8 cellular contexts compared by ENCODE assay signal in the genomic region with DNA sequence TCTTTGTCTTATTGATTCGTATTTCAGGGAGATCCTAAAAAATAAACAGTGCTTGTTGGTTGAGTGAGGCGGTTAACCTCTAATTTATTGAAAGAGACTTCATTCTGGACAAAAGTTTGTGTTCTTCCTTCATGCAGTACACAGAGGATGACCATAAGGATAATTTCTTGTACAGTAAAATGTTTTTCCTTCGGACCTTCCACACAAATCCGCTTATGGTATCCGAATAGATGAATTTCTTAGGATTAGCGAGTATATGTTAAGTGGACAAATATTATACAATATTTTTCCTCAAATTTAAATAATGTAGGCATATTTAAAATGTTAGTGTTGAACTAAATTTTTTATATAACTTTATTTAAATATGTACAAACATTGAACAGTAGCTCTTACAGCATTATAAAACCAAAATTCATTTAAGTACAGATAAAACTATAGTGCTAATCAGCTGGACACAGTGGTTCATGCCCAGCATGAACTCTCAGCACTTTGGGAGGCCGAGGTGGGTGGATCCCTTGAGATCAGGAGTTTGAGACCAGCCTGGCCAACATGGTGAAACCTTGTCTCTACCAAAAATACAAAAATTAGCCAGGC.
DNase-seq lines count a peak whose midpoint lies in the region; ATAC-seq and TF ChIP-seq lines count a peak whose summit lies in the region.

No MANE protein-coding gene starts in this region.

- intact Hi-C loops in left lung (cut with DNase I) = loop anchor here in 1 of 2 donors (5.0 kb wide), 1 partner anchor 1176 kb away; no protein-coding TSS in a partner anchor
- intact Hi-C loops in testis (cut with DNase I; ENCODE audit: low total_unique reads) = no loop called here

- H3K27ac ChIP-seq in left lung (peak overlapping the region; percentile 81 to 82), testis (peak overlapping the region; percentile 28 to 73)

- H3K9me3 ChIP-seq in left lung (peaks cover 0 to 9% of the 10 kb centered on the region in 2 donors), testis (no peaks in the 10 kb centered on the region)

- H3K27me3 ChIP-seq in left lung = peaks cover 0 to 10% of the 10 kb centered on the region in 2 donors
- no peaks in the 10 kb centered on the region for H3K27me3 ChIP-seq in testis

- H3K4me1 Mint-ChIP-seq in T-helper 1 cell treated with Interleukin-12 subunit alpha and Interleukin-12 subunit beta and Interleukin-4 antibody, amounts not matched to agents 30 μg/mL and 1 μg/mL, for 36 hours (ENCODE audit: low read depth) = peaks cover 23% of the 10 kb centered on the region
- H3K4me1 Mint-ChIP-seq in activated T-helper 17 cell treated with anti-CD3 and anti-CD28 coated beads, Interleukin-2, amount 50 U/mL, for 72 hours = peaks cover 19% of the 10 kb centered on the region

- TF ChIP-seq POLR2A in testis (IDR thresholded peaks at IDR 0.05) = no peak

- peak overlapping the region; percentile 8 to 12 for H3K4me3 ChIP-seq in left lung
- H3K4me3 ChIP-seq in testis = no peak overlapping the region

- peaks cover 57% of the 10 kb centered on the region for H3K27me3 Mint-ChIP-seq in T-helper 1 cell treated with Interleukin-12 subunit alpha and Interleukin-12 subunit beta and Interleukin-4 antibody, amounts not matched to agents 30 μg/mL and 1 μg/mL, for 36 hours (ENCODE audit: low read depth)
- H3K27me3 Mint-ChIP-seq in activated T-helper 17 cell treated with anti-CD3 and anti-CD28 coated beads, Interleukin-2, amount 50 U/mL, for 72 hours = peaks cover 3% of the 10 kb centered on the region

- no peak for DNase-seq in T-helper 1 cell
- no peak for DNase-seq in left lung
- no peak for DNase-seq in testis
- no peak for DNase-seq in cerebellum (ENCODE audit: low spot score)
- no peak for DNase-seq in LoVo (ENCODE audit: low spot score)

- peaks cover 17% of the 10 kb centered on the region for H3K36me3 Mint-ChIP-seq in T-helper 1 cell treated with Interleukin-12 subunit alpha and Interleukin-12 subunit beta and Interleukin-4 antibody, amounts not matched to agents 30 μg/mL and 1 μg/mL, for 36 hours (ENCODE audit: low read depth)
- peaks cover 24% of the 10 kb centered on the region for H3K36me3 Mint-ChIP-seq in activated T-helper 17 cell treated with anti-CD3 and anti-CD28 coated beads, Interleukin-2, amount 50 U/mL, for 72 hours (ENCODE audit: low read depth)

- peak overlapping the region; percentile 73 for H3K4me3 Mint-ChIP-seq in T-helper 1 cell treated with Interleukin-12 subunit alpha and Interleukin-12 subunit beta and Interleukin-4 antibody, amounts not matched to agents 30 μg/mL and 1 μg/mL, for 36 hours
- H3K4me3 Mint-ChIP-seq in activated T-helper 17 cell treated with anti-CD3 and anti-CD28 coated beads, Interleukin-2, amount 50 U/mL, for 72 hours = peak overlapping the region; percentile 72

- no peak for ATAC-seq in activated T-helper 17 cell treated with anti-CD3 and anti-CD28 coated beads, Interleukin-2, amount 50 U/mL, for 72 hours (replicated peaks)
- no peak for ATAC-seq in left lung
- no peak for ATAC-seq in GM21423 (IDR thresholded peaks at IDR 0.05; ENCODE audit: unreplicated experiment)

- H3K36me3 ChIP-seq in left lung (peaks cover 0 to 20% of the 10 kb centered on the region in 2 donors), testis (ENCODE audit: low read depth, missing control alignments) (no peaks in the 10 kb centered on the region)

- TF ChIP-seq CTCF in left lung (IDR thresholded peaks at IDR 0.05) (no peak), testis (IDR thresholded peaks at IDR 0.05) (no peak)

- WGBS in testis, 2 donors = 50 to 58% methylated on average over 7 of the region's 7 CpGs

- peaks cover 19% of the 10 kb centered on the region for H3K9me3 Mint-ChIP-seq in T-helper 1 cell treated with Interleukin-12 subunit alpha and Interleukin-12 subunit beta and Interleukin-4 antibody, amounts not matched to agents 30 μg/mL and 1 μg/mL, for 36 hours
- H3K9me3 Mint-ChIP-seq in activated T-helper 17 cell treated with anti-CD3 and anti-CD28 coated beads, Interleukin-2, amount 50 U/mL, for 72 hours = peaks cover 5% of the 10 kb centered on the region

- H3K4me1 ChIP-seq in left lung (peaks cover 9 to 32% of the 10 kb centered on the region in 2 donors), testis (peaks cover 17% of the 10 kb centered on the region)

- H3K27ac Mint-ChIP-seq in T-helper 1 cell treated with Interleukin-12 subunit alpha and Interleukin-12 subunit beta and Interleukin-4 antibody, amounts not matched to agents 30 μg/mL and 1 μg/mL, for 36 hours = peak overlapping the region; percentile 16
- H3K27ac Mint-ChIP-seq in activated T-helper 17 cell treated with anti-CD3 and anti-CD28 coated beads, Interleukin-2, amount 50 U/mL, for 72 hours = peak overlapping the region; percentile 79

Comparison
In these comparisons a context has a peak if more than half of its experiments do, and no peak if none do; other contexts are left out.
1. H3K4me3 ChIP-seq: peak in left lung (2 of 2); none in testis (0 of 2).